ENCODE assay signal across 8 cellular contexts in genomic region chr1:170074250-170075157, GRCh38. TPM values are rescaled to one million over a fixed set of nuclear protein-coding genes. Genes with fewer than 3 reads are reported as not detected.
DNase-seq lines count a peak whose midpoint lies in the region; ATAC-seq and TF ChIP-seq lines count a peak whose summit lies in the region.

TSS of gene KIFAP3 (minus strand) at chr1:170074695. CDS start at chr1:170074467, 228 bp downstream.

- peaks cover 10% of the 10 kb centered on the region; the same call in 1 of the 2 replicates for H3K4me1 ChIP-seq in PC-3 (ENCODE audit: insufficient read depth, low read length)
- peaks cover 4 to 12% of the 10 kb centered on the region in 2 donors for H3K4me1 ChIP-seq in mucosa of rectum (ENCODE audit: control insufficient read depth in 2 of 2, insufficient read depth in 2 of 2, low read length in 2 of 2)

- peaks cover 17% of the 10 kb centered on the region for H3K79me2 ChIP-seq in PC-3 (ENCODE audit: low read length)

- H3K4me3 ChIP-seq in PC-3 (ENCODE audit: low read length): peak within 1 kb of the TSS; percentile 74
- H3K4me3 ChIP-seq in epithelial cell of proximal tubule (ENCODE audit: low read depth, low read length): peak within 1 kb of the TSS; percentile 96
- H3K4me3 ChIP-seq in mucosa of rectum (ENCODE audit: low read length in 2 of 2): peak within 1 kb of the TSS; percentile 97 to 98

- no peak for TF ChIP-seq EP300 in Ishikawa (IDR thresholded peaks at IDR 0.05; ENCODE audit: borderline replicate concordance)

- ATAC-seq in GM21529 (IDR thresholded peaks at IDR 0.05; ENCODE audit: unreplicated experiment) (peak; percentile 97), PC-3 (peak; percentile 95)

- peak within 1 kb of the TSS; percentile 84 for H3K4me2 ChIP-seq in PC-3 (ENCODE audit: low read length)

- peak within 1 kb of the TSS; percentile 72 for H3K9ac ChIP-seq in PC-3 (ENCODE audit: low read length)
- H3K9ac ChIP-seq in mucosa of rectum (ENCODE audit: low read depth in 1 of 2, low read length in 2 of 2): peak within 1 kb of the TSS; percentile 80 to 89

- no peaks in the 10 kb centered on the region for H3F3A ChIP-seq in PC-3 (ENCODE audit: low read length, unreplicated experiment)

- no peaks in the 10 kb centered on the region for H3K27me3 ChIP-seq in PC-3 (ENCODE audit: low read length)
- H3K27me3 ChIP-seq in mucosa of rectum (ENCODE audit: control insufficient read depth in 2 of 2, insufficient read depth in 2 of 2, low read length in 2 of 2): no peaks in the 10 kb centered on the region

- intact Hi-C loops in PC-3 (cut with micrococcal nuclease): loop anchor here (2.0 to 5.0 kb wide), 4 partner anchors 22 to 132 kb away; no protein-coding TSS in a partner anchor

- BruUV-seq in PC-3 (replicated peaks; lab: Mats Ljungman, UMichigan): TSS peak; percentile 69

- TF ChIP-seq CTCF in PC-3 (conservative IDR thresholded peaks at IDR 0.05; ENCODE audit: low read depth, low read length) (peak; percentile 55), epithelial cell of proximal tubule (conservative IDR thresholded peaks at IDR 0.05; ENCODE audit: low read depth, low read length) (peak; percentile 67)

- H3K27ac ChIP-seq in PC-3 (ENCODE audit: low read length): 0 out of 2 replicates have a peak within 1 kb of the TSS, but pooled peaks have one; percentile 19
- peak within 1 kb of the TSS; percentile 80 to 90 for H3K27ac ChIP-seq in mucosa of rectum (ENCODE audit: low read depth in 2 of 2, low read length in 2 of 2)

- H3K9me3 ChIP-seq in PC-3 (ENCODE audit: low read length) (0 out of 2 replicates have a peak, but pooled peaks cover 4% of the 10 kb centered on the region), mucosa of rectum (ENCODE audit: control insufficient read depth in 2 of 2, low read length in 2 of 2) (peaks cover 3 to 4% of the 10 kb centered on the region in 2 donors)

- POLR2A ChIA-PET in PC-3 (lab: Charles Lee; ENCODE audit: unreplicated experiment): interaction anchor here (1.0 kb wide), 1 partner anchor 458 kb away, joined by 3 read pairs; the partner anchor contains the start of gene GORAB

- TF ChIP-seq RAD21 in Ishikawa (IDR thresholded peaks at IDR 0.05; ENCODE audit: low read depth): peak; percentile 30; the same call in 1 of the 2 replicates

- H2AFZ ChIP-seq in PC-3 (ENCODE audit: low read length): peak within 1 kb of the TSS; percentile 95

- peak; percentile 99 for DNase-seq in DMS153 (lab: John Stamatoyannopoulos, UW)
- DNase-seq in PC-3: peak; percentile 95
- peak; percentile 92 for DNase-seq in activated T-cell treated with anti-CD3 and anti-CD28 coated beads, Interleukin-2, amount 50 U/mL, for 1 hour
- peak; percentile 69 for DNase-seq in epithelial cell of proximal tubule (ENCODE audit: low read depth)
- peak; percentile 88 to 89 for DNase-seq in stimulated activated CD8-positive, alpha-beta memory T cell treated with anti-CD3 and anti-CD28 coated beads, Interleukin-7, amount 100 ng/mL, for 1 hour (ENCODE audit: low read depth in 2 of 2)

- CTCF ChIA-PET in PC-3 (lab: Charles Lee): interaction anchor here (0.6 kb wide), 2 partner anchors 57 to 615 kb away, joined by 3 read pairs; no protein-coding TSS in a partner anchor

- H3K36me3 ChIP-seq in PC-3 (ENCODE audit: low read depth, low read length) (no peaks in the 10 kb centered on the region), mucosa of rectum (ENCODE audit: control insufficient read depth in 2 of 2, insufficient read depth in 2 of 2, low read length in 2 of 2) (no peaks in the 10 kb centered on the region)

- no peaks in the 10 kb centered on the region for H4K20me1 ChIP-seq in PC-3 (ENCODE audit: low read length)

- H3K9me2 ChIP-seq in PC-3 (replicated peaks; ENCODE audit: low read length): no peaks in the 10 kb centered on the region

TF ChIP-seq in Ishikawa, 13 proteins besides CTCF, POLR2A, EP300 and RAD21:
- TF ChIP-seq FOXM1 (IDR thresholded peaks at IDR 0.05; ENCODE audit: borderline replicate concordance, low read depth) (no peak), MAX (IDR thresholded peaks at IDR 0.05) (peak; percentile 57)

RNA-seq across cellular contexts. Expression of gene KIFAP3, which starts in this region (rescaled TPM):
- total RNA-seq in PC-3 (2014; rRNA removed) (5.1 and 6.9 TPM in 2 replicates), epithelial cell of proximal tubule (15.0 and 15.7 TPM in 2 replicates)

Comparison
In these comparisons a context has a peak if more than half of its experiments do, and no peak if none do; other contexts are left out.
1. Peak in every context shown above with its lines: DNase-seq, ATAC-seq, H3K4me3 ChIP-seq and H3K27ac ChIP-seq.